ENCODE assay signal across 20 cellular contexts in genomic region chr16:84850714-84851113, GRCh38. TPM values are rescaled to one million over a fixed set of nuclear protein-coding genes. Genes with fewer than 3 reads are reported as not detected.
DNase-seq lines count a peak whose midpoint lies in the region; ATAC-seq, FAIRE-seq and TF ChIP-seq lines count a peak whose summit lies in the region.
"Had no signal": no experiment of that assay in that cellular context is flagged by ENCODE, and none has a peak within 500 bp of the region (broad histone marks: within the 10 kb centered on the region; RNA-seq: fewer than 3 reads in every experiment).

No MANE protein-coding gene starts in this region.

- H3K4me3 ChIP-seq in HepG2 (replicated peaks in 1 of 3; ENCODE audit: insufficient read depth in 1 of 3, low read depth in 2 of 3, low read length in 3 of 3) (no peak overlapping the region), right lobe of liver (no peak overlapping the region), astrocyte (ENCODE audit: insufficient read depth, low read depth, low read length) (no peak overlapping the region), osteoblast (ENCODE audit: insufficient read depth, low read length) (no peak overlapping the region), upper lobe of right lung (no peak overlapping the region)
- H3K4me3 ChIP-seq: SJCRH30 had no signal

- no peak overlapping the region for H3K4me3 Mint-ChIP-seq in astrocyte (ENCODE audit: unreplicated experiment)
- no peak overlapping the region for H3K4me3 Mint-ChIP-seq in activated CD8-positive, alpha-beta memory T cell treated with anti-CD3 and anti-CD28 coated beads, Interleukin-2, amount 10 ng/mL, durations not matched to agents 7 days and 5 days
- H3K4me3 Mint-ChIP-seq: CD4-positive, CD25-positive, alpha-beta regulatory T cell; H9 had no signal

- H3K4me1 Mint-ChIP-seq in astrocyte (ENCODE audit: low read depth, unreplicated experiment) = peaks cover 9% of the 10 kb centered on the region
- H3K4me1 Mint-ChIP-seq in activated CD8-positive, alpha-beta memory T cell treated with anti-CD3 and anti-CD28 coated beads, Interleukin-2, amount 10 ng/mL, durations not matched to agents 7 days and 5 days = no peaks in the 10 kb centered on the region
- H3K4me1 Mint-ChIP-seq: CD4-positive, CD25-positive, alpha-beta regulatory T cell had no signal

- H3K9me3 ChIP-seq in HepG2 (ENCODE audit: low read length) (no peaks in the 10 kb centered on the region), right lobe of liver (no peaks in the 10 kb centered on the region), astrocyte (ENCODE audit: insufficient read depth, low read depth, low read length) (no peaks in the 10 kb centered on the region), osteoblast (ENCODE audit: low read depth, low read length) (no peaks in the 10 kb centered on the region), upper lobe of right lung (no peaks in the 10 kb centered on the region)
- H3K9me3 ChIP-seq: BE2C, SJCRH30 had no signal

- H4K20me1 ChIP-seq in HepG2 (ENCODE audit: insufficient read depth, low read length) (no peaks in the 10 kb centered on the region; the same call in 1 of the 2 replicates), astrocyte (ENCODE audit: insufficient read depth, low read length) (no peaks in the 10 kb centered on the region), osteoblast (ENCODE audit: insufficient read depth, low read length) (no peaks in the 10 kb centered on the region)

- H3K9me3 Mint-ChIP-seq in astrocyte (ENCODE audit: unreplicated experiment) = peaks cover 8% of the 10 kb centered on the region
- no peaks in the 10 kb centered on the region for H3K9me3 Mint-ChIP-seq in activated CD8-positive, alpha-beta memory T cell treated with anti-CD3 and anti-CD28 coated beads, Interleukin-2, amount 10 ng/mL, durations not matched to agents 7 days and 5 days (ENCODE audit: low read depth)
- H3K9me3 Mint-ChIP-seq: H9 had no signal

- POLR2A ChIA-PET in HepG2 (lab: Yijun Ruan, JAX) = no interaction called here

- in situ Hi-C loops in HepG2 (cut with HindIII; ENCODE audit: extremely low pct_ligation_motif_present, low pct_unique_long_range_greater_than_20kb) = no loop called here

- no peak for TF ChIP-seq CTCF in HepG2 (CRISPR knock-in tag; IDR thresholded peaks at IDR 0.05)
- TF ChIP-seq CTCF in right lobe of liver (IDR thresholded peaks at IDR 0.05) = no peak
- TF ChIP-seq CTCF in astrocyte (IDR thresholded peaks at IDR 0.05; ENCODE audit: insufficient read depth, low read depth, low read length) = no peak
- no peak for TF ChIP-seq CTCF in osteoblast (IDR thresholded peaks at IDR 0.05; ENCODE audit: extremely low read depth, low read depth, low read length)
- no peak for TF ChIP-seq CTCF in upper lobe of right lung (IDR thresholded peaks at IDR 0.05)

- H3K4me2 ChIP-seq in HepG2 (ENCODE audit: low read depth, low read length) (peak overlapping the region; percentile 7; the same call in 1 of the 2 replicates), astrocyte (ENCODE audit: low read length) (no peak overlapping the region), osteoblast (ENCODE audit: insufficient read depth, low read length) (no peak overlapping the region)
- H3K4me2 ChIP-seq: KMS-11 had no signal

- H3K36me3 ChIP-seq in HepG2 (replicated peaks in 1 of 2; ENCODE audit: control insufficient read depth in 1 of 2, insufficient read depth in 2 of 2, low read length in 2 of 2) (no peaks in the 10 kb centered on the region), right lobe of liver (no peaks in the 10 kb centered on the region), astrocyte (ENCODE audit: insufficient read depth, low read length) (no peaks in the 10 kb centered on the region), osteoblast (ENCODE audit: insufficient read depth, low read length) (peaks cover 6% of the 10 kb centered on the region), upper lobe of right lung (peaks cover 22% of the 10 kb centered on the region)
- H3K36me3 ChIP-seq: BE2C, SJCRH30 had no signal

- peaks cover 24% of the 10 kb centered on the region for H3K4me1 ChIP-seq in HepG2 (ENCODE audit: insufficient read depth, low read length)
- peaks cover 0 to 13% (median 7%) of the 10 kb centered on the region in 4 donors for H3K4me1 ChIP-seq in right lobe of liver
- peaks cover 26% of the 10 kb centered on the region for H3K4me1 ChIP-seq in astrocyte (ENCODE audit: insufficient read depth, low read length)
- H3K4me1 ChIP-seq in osteoblast (ENCODE audit: insufficient read depth, low read length) = peaks cover 34% of the 10 kb centered on the region
- no peaks in the 10 kb centered on the region for H3K4me1 ChIP-seq in upper lobe of right lung

- H3K36me3 Mint-ChIP-seq in astrocyte (ENCODE audit: low read depth, unreplicated experiment) = peaks cover 5% of the 10 kb centered on the region
- H3K36me3 Mint-ChIP-seq in activated CD8-positive, alpha-beta memory T cell treated with anti-CD3 and anti-CD28 coated beads, Interleukin-2, amount 10 ng/mL, durations not matched to agents 7 days and 5 days = no peaks in the 10 kb centered on the region
- H3K36me3 Mint-ChIP-seq: CD4-positive, CD25-positive, alpha-beta regulatory T cell had no signal

- H3K27me3 Mint-ChIP-seq in astrocyte (ENCODE audit: low read depth, unreplicated experiment) = peaks cover 20% of the 10 kb centered on the region
- H3K27me3 Mint-ChIP-seq in activated CD8-positive, alpha-beta memory T cell treated with anti-CD3 and anti-CD28 coated beads, Interleukin-2, amount 10 ng/mL, durations not matched to agents 7 days and 5 days = peaks cover 12% of the 10 kb centered on the region
- H3K27me3 Mint-ChIP-seq: CD4-positive, CD25-positive, alpha-beta regulatory T cell had no signal

- peak overlapping the region; percentile 62 for H3K27ac Mint-ChIP-seq in astrocyte (ENCODE audit: unreplicated experiment)
- no peak overlapping the region for H3K27ac Mint-ChIP-seq in activated CD8-positive, alpha-beta memory T cell treated with anti-CD3 and anti-CD28 coated beads, Interleukin-2, amount 10 ng/mL, durations not matched to agents 7 days and 5 days
- H3K27ac Mint-ChIP-seq: CD4-positive, CD25-positive, alpha-beta regulatory T cell; H9 had no signal

- DNase-seq in HepG2 (ENCODE audit: low spot score) (no peak), right lobe of liver (no peak), astrocyte (ENCODE audit: low read depth) (no peak), osteoblast (ENCODE audit: insufficient read length, low spot score, missing footprints) (no peak), upper lobe of right lung (no peak), HCEC 1CT (no peak), NCI-H2171 (lab: John Stamatoyannopoulos, UW) (no peak)
- no peak for DNase-seq in activated CD8-positive, alpha-beta memory T cell treated with anti-CD3 and anti-CD28 coated beads, Interleukin-2, amount 10 ng/mL, durations not matched to agents 7 days and 5 days
- DNase-seq: BE2C; CD4-positive, CD25-positive, alpha-beta regulatory T cell; COR-L47; GDM1; H9; MV-4-11; NCI-H187; NCI-H2107; NCI-H524 had no signal

- no peak overlapping the region for H2AFZ ChIP-seq in HepG2 (ENCODE audit: low read length)
- no peak overlapping the region for H2AFZ ChIP-seq in astrocyte (ENCODE audit: low read depth, low read length)
- no peak overlapping the region for H2AFZ ChIP-seq in osteoblast (ENCODE audit: low read length)

- TF ChIP-seq POLR2A in HepG2 (IDR thresholded peaks at IDR 0.05; ENCODE audit: insufficient read depth in 1 of 2, low read depth in 2 of 2, low read length in 2 of 2) (no peak), right lobe of liver (IDR thresholded peaks at IDR 0.05) (no peak)

- H3K9ac ChIP-seq in HepG2 (ENCODE audit: insufficient read depth, low read depth, low read length) (no peak overlapping the region), astrocyte (ENCODE audit: low read length) (peak overlapping the region; percentile 29)
- H3K9ac ChIP-seq: KMS-11 had no signal

- no TSS peak for BruUV-seq in HepG2 (replicated peaks; lab: Mats Ljungman, UMichigan)

- 54% methylated on average over 6 of the region's 6 CpGs for WGBS in HepG2 (ENCODE audit: low lambda C conversion rate)
- 86% methylated on average over 6 of the region's 6 CpGs for WGBS in right lobe of liver (ENCODE audit: insufficient coverage, low coverage, low lambda C conversion rate, missing lambda C conversion rate)

- H3K27me3 ChIP-seq in HepG2 (ENCODE audit: control insufficient read depth in 1 of 2, insufficient read depth in 2 of 2, low read length in 2 of 2) = peaks cover 0 to 72% of the 10 kb centered on the region in 2 experiments; a peak in 4 of 5 replicates
- no peaks in the 10 kb centered on the region for H3K27me3 ChIP-seq in right lobe of liver
- no peaks in the 10 kb centered on the region for H3K27me3 ChIP-seq in astrocyte (ENCODE audit: insufficient read depth, low read length)
- no peaks in the 10 kb centered on the region for H3K27me3 ChIP-seq in osteoblast (ENCODE audit: insufficient read depth, low read length)
- no peaks in the 10 kb centered on the region for H3K27me3 ChIP-seq in upper lobe of right lung
- H3K27me3 ChIP-seq: BE2C, SJCRH30 had no signal

- FAIRE-seq in HepG2 (lab: Jason Lieb, UNC) = no peak
- FAIRE-seq in astrocyte (lab: Jason Lieb, UNC) = no peak

- H3K79me2 ChIP-seq in HepG2 (ENCODE audit: insufficient read depth, low read length) (no peaks in the 10 kb centered on the region), astrocyte (ENCODE audit: insufficient read depth, low read length) (no peaks in the 10 kb centered on the region), osteoblast (ENCODE audit: insufficient read depth, low read length) (no peaks in the 10 kb centered on the region)

- CTCF ChIA-PET in HepG2 (lab: Yijun Ruan, JAX; ENCODE audit: low intra/inter-chr PET ratio, low total read pairs) = no interaction called here
- CTCF ChIA-PET in activated CD8-positive, alpha-beta memory T cell treated with anti-CD3 and anti-CD28 coated beads, Interleukin-2, amount 10 ng/mL, durations not matched to agents 7 days and 5 days (lab: Charles Lee) = no interaction called here

- H3K27ac ChIP-seq in HepG2 (ENCODE audit: extremely low read length, insufficient read depth, low read length) (no peak overlapping the region), right lobe of liver (no peak overlapping the region), astrocyte (ENCODE audit: low read depth, low read length) (peak overlapping the region; percentile 67), osteoblast (ENCODE audit: low read depth, low read length) (peak overlapping the region; percentile 86), upper lobe of right lung (no peak overlapping the region)
- H3K27ac ChIP-seq: 22Rv1, KMS-11, SJCRH30 had no signal

- intact Hi-C loops in HepG2 (cut with micrococcal nuclease; ENCODE audit: unreplicated experiment) (no loop called here), right lobe of liver (cut with DNase I) (no loop called here), upper lobe of right lung (cut with DNase I) (no loop called here)

- TF ChIP-seq EP300 in HepG2 (IDR thresholded peaks at IDR 0.05; ENCODE audit: low read depth in 2 of 2, low read length in 2 of 2) (no peak), HepG2 (CRISPR knock-in tag; IDR thresholded peaks at IDR 0.05; ENCODE audit: borderline replicate concordance) (no peak)

- TF ChIP-seq RAD21 in HepG2 (CRISPR knock-in tag; IDR thresholded peaks at IDR 0.05) = no peak

- no peak for ATAC-seq in HepG2
- no peak for ATAC-seq in right lobe of liver
- no peak for ATAC-seq in activated CD8-positive, alpha-beta memory T cell treated with anti-CD3 and anti-CD28 coated beads, Interleukin-2, amount 10 ng/mL, durations not matched to agents 7 days and 5 days
- no peak for ATAC-seq in upper lobe of right lung

RNA-seq across cellular contexts. Expression of gene CRISPLD2, which starts 30.9 kb away (rescaled TPM):
- total RNA-seq in HepG2 (2016; rRNA removed; fragmentation: Illumina TruSeq; extraction: Trizol) (0.14 and 0.31 TPM in 2 replicates), right lobe of liver (10 to 100 TPM in 3 of 6 experiments, 1 to 10 TPM in 3; 2.9 to 14.8 (median 8.9) TPM), astrocyte (1.8 and 2.4 TPM in 2 replicates), osteoblast (40.2 and 122 TPM in 2 replicates), upper lobe of right lung (61.9 TPM)
- not detected in 2 replicates for total RNA-seq in HepG2 (2016; cell fraction: cytosol; rRNA removed; fragmentation: Illumina TruSeq; extraction: Trizol; ENCODE audit: low read depth)
- total RNA-seq in HepG2 (2016; cell fraction: insoluble cytoplasmic fraction; rRNA removed; fragmentation: Illumina TruSeq; extraction: Trizol) = 0.15 TPM in 2 replicates
- not detected in 2 replicates for total RNA-seq in HepG2 (2016; cell fraction: membrane; rRNA removed; fragmentation: Illumina TruSeq; extraction: Trizol)
- not detected in 2 replicates for total RNA-seq in HepG2 (2016; cell fraction: nucleus; rRNA removed; fragmentation: Illumina TruSeq; extraction: Trizol)
- polyA plus RNA-seq in HepG2 (2011; rRNA removed) = 0.04 and 0.25 TPM in 2 replicates
- 0.05 and 0.15 TPM in 2 replicates for polyA plus RNA-seq in HepG2 (2011; cell fraction: cytosol; rRNA removed)
- 0.08 and 0.17 TPM in 2 replicates for polyA plus RNA-seq in HepG2 (2011; cell fraction: nucleus; rRNA removed)
- polyA plus RNA-seq in HepG2 (2012) = 0.07 and 0.31 TPM in 2 replicates
- not detected in 2 replicates for polyA plus RNA-seq in HepG2 (2016; cell fraction: cytosol; fragmentation: Illumina TruSeq; extraction: Trizol; ENCODE audit: low read depth)
- not detected in 2 replicates for polyA plus RNA-seq in HepG2 (2016; cell fraction: insoluble cytoplasmic fraction; fragmentation: Illumina TruSeq; extraction: Trizol; ENCODE audit: low read depth)
- not detected in 2 replicates for polyA plus RNA-seq in HepG2 (2016; cell fraction: membrane; fragmentation: Illumina TruSeq; extraction: Trizol; ENCODE audit: low read depth)
- 0.33 TPM in 1 of 2 replicates, not detected in the other for polyA plus RNA-seq in HepG2 (2016; cell fraction: nucleus; fragmentation: Illumina TruSeq; extraction: Trizol; ENCODE audit: insufficient read depth, low read depth)
- polyA minus RNA-seq in HepG2 (2011; rRNA and poly(A)+ RNA removed; ENCODE audit: low replicate concordance) = 0.44 and 0.89 TPM in 2 replicates
- not detected in 2 replicates for polyA minus RNA-seq in HepG2 (2011; cell fraction: cytosol; rRNA and poly(A)+ RNA removed)
- polyA minus RNA-seq in HepG2 (2011; cell fraction: nucleus; rRNA and poly(A)+ RNA removed) = 0.25 and 0.77 TPM in 2 replicates
- total RNA-seq in activated CD8-positive, alpha-beta memory T cell treated with anti-CD3 and anti-CD28 coated beads, Interleukin-2, amount 10 ng/mL, durations not matched to agents 7 days and 5 days = not detected

Comparison
In these comparisons a context has a peak if more than half of its experiments do, and no peak if none do; other contexts are left out.
1. H3K27ac ChIP-seq: peak in astrocyte (single experiment) and osteoblast (single experiment); none in HepG2 (single experiment), right lobe of liver (0 of 3) and upper lobe of right lung (single experiment).